In genomic region chr9:34579097-34579818, GRCh38 we compare ENCODE assay signal across 1 cellular context.
TF ChIP-seq lines count a peak whose summit lies in the region.

No MANE protein-coding gene starts in this region.

TF ChIP-seq in K562, 482 proteins besides CTCF, POLR2A, EP300 and RAD21:
- no peak for TF ChIP-seq TRIM28 (IDR thresholded peaks at IDR 0.05)
- TF ChIP-seq VEZF1 (CRISPR knock-in tag; IDR thresholded peaks at IDR 0.05) = peak; percentile 21; the same call in 1 of the 2 replicates
